13 cellular contexts compared by ENCODE assay signal in genomic region chr12:112032292-112032691, GRCh38.
"Had no signal": no experiment of that assay in that cellular context is flagged by ENCODE, and none has a peak within 500 bp of the region (broad histone marks: within the 10 kb centered on the region; RNA-seq: fewer than 3 reads in every experiment).

No MANE protein-coding gene starts in this region.

- H3K27ac Mint-ChIP-seq: activated B cell treated with CpG ODN at 0.5 μM for 24 hours; activated CD4-positive, alpha-beta T cell treated with anti-CD3 and anti-CD28 coated beads, Interleukin-2, amount 10 ng/mL, durations not matched to agents 7 days and 5 days; neural progenitor cell had no signal

- H3K4me1 Mint-ChIP-seq: neural progenitor cell had no signal

- H3K27ac ChIP-seq: ascending aorta, breast epithelium, neural progenitor cell, SK-N-MC had no signal

- DNase-seq: activated B cell treated with CpG ODN at 0.5 μM for 24 hours; activated CD4-positive, alpha-beta T cell treated with anti-CD3 and anti-CD28 coated beads, Interleukin-2, amount 10 ng/mL, durations not matched to agents 7 days and 5 days; activated gamma-delta T cell; activated T-cell treated with anti-CD3 and anti-CD28 coated beads, Interleukin-2, amount 50 U/mL, for 1 hour; effector memory CD8-positive, alpha-beta T cell; head of caudate nucleus; left colon; stimulated activated CD4-positive, alpha-beta T cell treated with anti-CD3 and anti-CD28 coated beads, Interleukin-1b, Interleukin-23, amount 100 ng/mL, for 48 hours had no signal

- H2AFZ ChIP-seq: neural progenitor cell had no signal

- H3K27me3 ChIP-seq: ascending aorta, breast epithelium, neural progenitor cell had no signal

- H3K27me3 Mint-ChIP-seq: activated B cell treated with CpG ODN at 0.5 μM for 24 hours; activated CD4-positive, alpha-beta T cell treated with anti-CD3 and anti-CD28 coated beads, Interleukin-2, amount 10 ng/mL, durations not matched to agents 7 days and 5 days; effector memory CD8-positive, alpha-beta T cell had no signal

- H3K4me1 ChIP-seq: ascending aorta, breast epithelium, neural progenitor cell had no signal

- H3K4me3 ChIP-seq: ascending aorta, breast epithelium, lung, neural progenitor cell, SK-N-MC had no signal

- H3K4me2 ChIP-seq: neural progenitor cell had no signal

- ATAC-seq: effector memory CD8-positive, alpha-beta T cell; left colon had no signal

- H3K9me3 Mint-ChIP-seq: activated B cell treated with CpG ODN at 0.5 μM for 24 hours; activated CD4-positive, alpha-beta T cell treated with anti-CD3 and anti-CD28 coated beads, Interleukin-2, amount 10 ng/mL, durations not matched to agents 7 days and 5 days; effector memory CD8-positive, alpha-beta T cell; neural progenitor cell had no signal

- H3K4me3 Mint-ChIP-seq: activated B cell treated with CpG ODN at 0.5 μM for 24 hours; activated CD4-positive, alpha-beta T cell treated with anti-CD3 and anti-CD28 coated beads, Interleukin-2, amount 10 ng/mL, durations not matched to agents 7 days and 5 days; effector memory CD8-positive, alpha-beta T cell; neural progenitor cell had no signal
